Comparison of ENCODE assay signal across 10 cellular contexts in genomic region chr19:4760285-4760650, GRCh38. TPM values are rescaled to one million over a fixed set of nuclear protein-coding genes. Genes with fewer than 3 reads are reported as not detected.
A peak's percentile ranks its signal among the peaks of the same experiment; 100 is the strongest.
DNase-seq lines count a peak whose midpoint lies in the region; ATAC-seq, FAIRE-seq and TF ChIP-seq lines count a peak whose summit lies in the region.
"Had no signal": no experiment of that assay in that cellular context is flagged by ENCODE, and none has a peak within 500 bp of the region (broad histone marks: within the 10 kb centered on the region; RNA-seq: fewer than 3 reads in every experiment).

No MANE protein-coding gene starts in this region.

- no peak overlapping the region for H3K27ac Mint-ChIP-seq in activated naive CD8-positive, alpha-beta T cell treated with anti-CD3 and anti-CD28 coated beads for 36 hours

- H3K36me3 Mint-ChIP-seq in activated naive CD8-positive, alpha-beta T cell treated with anti-CD3 and anti-CD28 coated beads for 36 hours: no peaks in the 10 kb centered on the region

- H3K4me1 ChIP-seq in cardiac muscle cell (ENCODE audit: low read depth) (no peaks in the 10 kb centered on the region), HepG2 (ENCODE audit: insufficient read depth, low read length) (peaks cover 36% of the 10 kb centered on the region), testis (peaks cover 10% of the 10 kb centered on the region)

- TF ChIP-seq POLR2A in HepG2 (IDR thresholded peaks at IDR 0.05; ENCODE audit: insufficient read depth in 1 of 2, low read depth in 2 of 2, low read length in 2 of 2) (no peak), testis (IDR thresholded peaks at IDR 0.05) (no peak)

- TF ChIP-seq CTCF in cardiac muscle cell (IDR thresholded peaks at IDR 0.05; ENCODE audit: low read depth, low read length): no peak
- no peak for TF ChIP-seq CTCF in HepG2 (CRISPR knock-in tag; IDR thresholded peaks at IDR 0.05)
- no peak for TF ChIP-seq CTCF in testis (IDR thresholded peaks at IDR 0.05)
- TF ChIP-seq CTCF in D721Med (IDR thresholded peaks at IDR 0.05; ENCODE audit: insufficient read depth, missing control alignments): no peak

- H3K4me1 Mint-ChIP-seq in activated naive CD8-positive, alpha-beta T cell treated with anti-CD3 and anti-CD28 coated beads for 36 hours: peaks cover 6% of the 10 kb centered on the region

- DNase-seq in cardiac muscle cell (ENCODE audit: low read depth in 1 of 2, low spot score in 1 of 2) (no peak), left ventricle myocardium superior (no peak), HepG2 (ENCODE audit: low spot score) (no peak), testis (no peak), T-helper 9 cell (no peak), D721Med (ENCODE audit: insufficient read length, low spot score) (no peak)
- no peak for DNase-seq in activated naive CD8-positive, alpha-beta T cell treated with anti-CD3 and anti-CD28 coated beads for 36 hours

- no peak overlapping the region for H2AFZ ChIP-seq in HepG2 (ENCODE audit: low read length)

- TF ChIP-seq RAD21 in HepG2 (CRISPR knock-in tag; IDR thresholded peaks at IDR 0.05): no peak

- peak overlapping the region; percentile 97 for H3K4me2 ChIP-seq in HepG2 (ENCODE audit: low read depth, low read length)

- H4K20me1 ChIP-seq in HepG2 (ENCODE audit: insufficient read depth, low read length): no peaks in the 10 kb centered on the region

- no peaks in the 10 kb centered on the region for H3K9me3 ChIP-seq in cardiac muscle cell (ENCODE audit: low read depth)
- no peaks in the 10 kb centered on the region for H3K9me3 ChIP-seq in HepG2 (ENCODE audit: low read length)
- H3K9me3 ChIP-seq in testis: no peaks in the 10 kb centered on the region

- H3K27me3 Mint-ChIP-seq in activated naive CD8-positive, alpha-beta T cell treated with anti-CD3 and anti-CD28 coated beads for 36 hours: peaks cover 87% of the 10 kb centered on the region

- H3K4me3 ChIP-seq in cardiac muscle cell (peak overlapping the region; percentile 18), HepG2 (replicated peaks in 1 of 3; ENCODE audit: insufficient read depth in 1 of 3, low read depth in 2 of 3, low read length in 3 of 3) (peak overlapping the region; percentile 48 to 74 (median 53)), testis (peak overlapping the region; percentile 25 to 49)

- WGBS in HepG2 (ENCODE audit: low lambda C conversion rate): under 1% methylated on average over 9 of the region's 10 CpGs
- 21 to 35% methylated on average over 10 of the region's 10 CpGs for WGBS in testis, 2 donors

- H3K27ac ChIP-seq in cardiac muscle cell (no peak overlapping the region), HepG2 (ENCODE audit: extremely low read length, insufficient read depth, low read length) (no peak overlapping the region), testis (no peak overlapping the region)
- H3K27ac ChIP-seq: C4-2B, epithelial cell of prostate had no signal

- intact Hi-C loops in left ventricle myocardium superior (cut with micrococcal nuclease): no loop called here
- intact Hi-C loops in HepG2 (cut with micrococcal nuclease; ENCODE audit: unreplicated experiment): no loop called here
- intact Hi-C loops in testis (cut with DNase I; ENCODE audit: low total_unique reads): no loop called here

- no TSS peak for BruUV-seq in HepG2 (replicated peaks; lab: Mats Ljungman, UMichigan)

- in situ Hi-C loops in HepG2 (cut with HindIII; ENCODE audit: extremely low pct_ligation_motif_present, low pct_unique_long_range_greater_than_20kb): no loop called here

- H3K9ac ChIP-seq in HepG2 (ENCODE audit: insufficient read depth, low read depth, low read length): peak overlapping the region; percentile 51

- H3K27me3 ChIP-seq in cardiac muscle cell (peaks cover 5% of the 10 kb centered on the region), HepG2 (ENCODE audit: control insufficient read depth in 1 of 2, insufficient read depth in 2 of 2, low read length in 2 of 2) (0 out of 5 replicates have a peak, but pooled peaks cover 0 to 3% of the 10 kb centered on the region in 2 experiments), testis (no peaks in the 10 kb centered on the region)

- POLR2A ChIA-PET in HepG2 (lab: Yijun Ruan, JAX): no interaction called here

- H3K9me3 Mint-ChIP-seq in activated naive CD8-positive, alpha-beta T cell treated with anti-CD3 and anti-CD28 coated beads for 36 hours: peaks cover 3% of the 10 kb centered on the region

- FAIRE-seq in HepG2 (lab: Jason Lieb, UNC) (no peak), D721Med (lab: Jason Lieb, UNC) (no peak)

- ATAC-seq in left ventricle myocardium superior (no peak), HepG2 (no peak), HG03521 (IDR thresholded peaks at IDR 0.05; ENCODE audit: unreplicated experiment) (no peak)

- CTCF ChIA-PET in HepG2 (lab: Yijun Ruan, JAX; ENCODE audit: low intra/inter-chr PET ratio, low total read pairs): no interaction called here

- TF ChIP-seq EP300 in HepG2 (IDR thresholded peaks at IDR 0.05; ENCODE audit: low read depth in 2 of 2, low read length in 2 of 2) (no peak), HepG2 (CRISPR knock-in tag; IDR thresholded peaks at IDR 0.05; ENCODE audit: borderline replicate concordance) (no peak)

- H3K79me2 ChIP-seq in HepG2 (ENCODE audit: insufficient read depth, low read length): no peaks in the 10 kb centered on the region

- H3K4me3 Mint-ChIP-seq in activated naive CD8-positive, alpha-beta T cell treated with anti-CD3 and anti-CD28 coated beads for 36 hours: peak overlapping the region; percentile 42

- H3K36me3 ChIP-seq in cardiac muscle cell (no peaks in the 10 kb centered on the region), HepG2 (replicated peaks in 1 of 2; ENCODE audit: control insufficient read depth in 1 of 2, insufficient read depth in 2 of 2, low read length in 2 of 2) (no peaks in the 10 kb centered on the region), testis (ENCODE audit: low read depth, missing control alignments) (no peaks in the 10 kb centered on the region)

RNA-seq across cellular contexts. Expression of gene FEM1A, which starts 31.3 kb away (rescaled TPM):
- total RNA-seq in cardiac muscle cell (22.0 and 27.9 TPM in 2 replicates), left ventricle myocardium superior (49.6 TPM), HepG2 (2016; rRNA removed; fragmentation: Illumina TruSeq; extraction: Trizol) (10.8 and 11.6 TPM in 2 replicates), testis (10 to 100 TPM; 14.3 to 15.8 TPM)
- polyA plus RNA-seq in cardiac muscle cell (2.6 and 2.8 TPM in 2 replicates), HepG2 (2011; rRNA removed) (3.2 and 4.2 TPM in 2 replicates), testis (ENCODE audit: insufficient read depth, low read depth, low replicate concordance) (7.5 TPM)
- total RNA-seq in activated naive CD8-positive, alpha-beta T cell treated with anti-CD3 and anti-CD28 coated beads for 36 hours: 10 to 100 TPM; 21.8 to 22.5 TPM
- 1.9 and 2.0 TPM in 2 replicates for total RNA-seq in HepG2 (2016; cell fraction: cytosol; rRNA removed; fragmentation: Illumina TruSeq; extraction: Trizol; ENCODE audit: low read depth)
- 10.8 and 11.2 TPM in 2 replicates for total RNA-seq in HepG2 (2016; cell fraction: insoluble cytoplasmic fraction; rRNA removed; fragmentation: Illumina TruSeq; extraction: Trizol)
- total RNA-seq in HepG2 (2016; cell fraction: membrane; rRNA removed; fragmentation: Illumina TruSeq; extraction: Trizol): 8.3 and 9.0 TPM in 2 replicates
- 6.7 and 7.8 TPM in 2 replicates for total RNA-seq in HepG2 (2016; cell fraction: nucleus; rRNA removed; fragmentation: Illumina TruSeq; extraction: Trizol)
- polyA plus RNA-seq in HepG2 (2011; cell fraction: cytosol; rRNA removed): 3.1 and 4.4 TPM in 2 replicates
- 3.3 and 4.8 TPM in 2 replicates for polyA plus RNA-seq in HepG2 (2011; cell fraction: nucleus; rRNA removed)
- polyA plus RNA-seq in HepG2 (2012): 0.23 and 0.29 TPM in 2 replicates
- 0.88 and 1.0 TPM in 2 replicates for polyA plus RNA-seq in HepG2 (2016; cell fraction: cytosol; fragmentation: Illumina TruSeq; extraction: Trizol; ENCODE audit: low read depth)
- polyA plus RNA-seq in HepG2 (2016; cell fraction: insoluble cytoplasmic fraction; fragmentation: Illumina TruSeq; extraction: Trizol; ENCODE audit: low read depth): 8.3 and 9.1 TPM in 2 replicates
- polyA plus RNA-seq in HepG2 (2016; cell fraction: membrane; fragmentation: Illumina TruSeq; extraction: Trizol; ENCODE audit: low read depth): 4.1 and 4.3 TPM in 2 replicates
- polyA plus RNA-seq in HepG2 (2016; cell fraction: nucleus; fragmentation: Illumina TruSeq; extraction: Trizol; ENCODE audit: insufficient read depth, low read depth): 6.8 TPM in 2 replicates
- polyA minus RNA-seq in HepG2 (2011; rRNA and poly(A)+ RNA removed; ENCODE audit: low replicate concordance): 16.5 and 16.7 TPM in 2 replicates
- 4.8 and 5.5 TPM in 2 replicates for polyA minus RNA-seq in HepG2 (2011; cell fraction: cytosol; rRNA and poly(A)+ RNA removed)
- 6.6 and 7.5 TPM in 2 replicates for polyA minus RNA-seq in HepG2 (2011; cell fraction: nucleus; rRNA and poly(A)+ RNA removed)

RNA-seq across cellular contexts. Expression of gene DPP9, which starts 36.6 kb away (rescaled TPM):
- 47.5 and 50.4 TPM in 2 replicates for total RNA-seq in cardiac muscle cell
- 19.8 and 25.4 TPM in 2 replicates for polyA plus RNA-seq in cardiac muscle cell
- total RNA-seq in left ventricle myocardium superior: 53.9 TPM
- total RNA-seq in activated naive CD8-positive, alpha-beta T cell treated with anti-CD3 and anti-CD28 coated beads for 36 hours: 10 to 100 TPM; 71.7 to 72.3 TPM
- 25.8 and 26.6 TPM in 2 replicates for total RNA-seq in HepG2 (2016; rRNA removed; fragmentation: Illumina TruSeq; extraction: Trizol)
- 21.9 and 23.0 TPM in 2 replicates for total RNA-seq in HepG2 (2016; cell fraction: cytosol; rRNA removed; fragmentation: Illumina TruSeq; extraction: Trizol; ENCODE audit: low read depth)
- 19.7 and 28.0 TPM in 2 replicates for total RNA-seq in HepG2 (2016; cell fraction: insoluble cytoplasmic fraction; rRNA removed; fragmentation: Illumina TruSeq; extraction: Trizol)
- 28.4 and 28.6 TPM in 2 replicates for total RNA-seq in HepG2 (2016; cell fraction: membrane; rRNA removed; fragmentation: Illumina TruSeq; extraction: Trizol)
- 19.7 and 23.4 TPM in 2 replicates for total RNA-seq in HepG2 (2016; cell fraction: nucleus; rRNA removed; fragmentation: Illumina TruSeq; extraction: Trizol)
- polyA plus RNA-seq in HepG2 (2011; rRNA removed): 8.4 and 9.4 TPM in 2 replicates
- polyA plus RNA-seq in HepG2 (2011; cell fraction: cytosol; rRNA removed): 5.3 and 7.0 TPM in 2 replicates
- 33.2 and 42.2 TPM in 2 replicates for polyA plus RNA-seq in HepG2 (2011; cell fraction: nucleus; rRNA removed)
- polyA plus RNA-seq in HepG2 (2012): 14.9 and 17.3 TPM in 2 replicates
- polyA plus RNA-seq in HepG2 (2016; cell fraction: cytosol; fragmentation: Illumina TruSeq; extraction: Trizol; ENCODE audit: low read depth): 11.8 and 12.3 TPM in 2 replicates
- 26.8 and 38.6 TPM in 2 replicates for polyA plus RNA-seq in HepG2 (2016; cell fraction: insoluble cytoplasmic fraction; fragmentation: Illumina TruSeq; extraction: Trizol; ENCODE audit: low read depth)
- polyA plus RNA-seq in HepG2 (2016; cell fraction: membrane; fragmentation: Illumina TruSeq; extraction: Trizol; ENCODE audit: low read depth): 22.3 and 23.5 TPM in 2 replicates
- polyA plus RNA-seq in HepG2 (2016; cell fraction: nucleus; fragmentation: Illumina TruSeq; extraction: Trizol; ENCODE audit: insufficient read depth, low read depth): 52.8 and 55.7 TPM in 2 replicates
- 26.0 and 29.3 TPM in 2 replicates for polyA minus RNA-seq in HepG2 (2011; rRNA and poly(A)+ RNA removed; ENCODE audit: low replicate concordance)
- polyA minus RNA-seq in HepG2 (2011; cell fraction: cytosol; rRNA and poly(A)+ RNA removed): 10.0 and 10.8 TPM in 2 replicates
- polyA minus RNA-seq in HepG2 (2011; cell fraction: nucleus; rRNA and poly(A)+ RNA removed): 25.8 and 26.7 TPM in 2 replicates
- total RNA-seq in testis: 10 to 100 TPM; 65.1 to 74.2 TPM
- 24.6 TPM for polyA plus RNA-seq in testis (ENCODE audit: insufficient read depth, low read depth, low replicate concordance)
